Comparison of ENCODE assay signal across 8 cellular contexts in the genomic region with DNA sequence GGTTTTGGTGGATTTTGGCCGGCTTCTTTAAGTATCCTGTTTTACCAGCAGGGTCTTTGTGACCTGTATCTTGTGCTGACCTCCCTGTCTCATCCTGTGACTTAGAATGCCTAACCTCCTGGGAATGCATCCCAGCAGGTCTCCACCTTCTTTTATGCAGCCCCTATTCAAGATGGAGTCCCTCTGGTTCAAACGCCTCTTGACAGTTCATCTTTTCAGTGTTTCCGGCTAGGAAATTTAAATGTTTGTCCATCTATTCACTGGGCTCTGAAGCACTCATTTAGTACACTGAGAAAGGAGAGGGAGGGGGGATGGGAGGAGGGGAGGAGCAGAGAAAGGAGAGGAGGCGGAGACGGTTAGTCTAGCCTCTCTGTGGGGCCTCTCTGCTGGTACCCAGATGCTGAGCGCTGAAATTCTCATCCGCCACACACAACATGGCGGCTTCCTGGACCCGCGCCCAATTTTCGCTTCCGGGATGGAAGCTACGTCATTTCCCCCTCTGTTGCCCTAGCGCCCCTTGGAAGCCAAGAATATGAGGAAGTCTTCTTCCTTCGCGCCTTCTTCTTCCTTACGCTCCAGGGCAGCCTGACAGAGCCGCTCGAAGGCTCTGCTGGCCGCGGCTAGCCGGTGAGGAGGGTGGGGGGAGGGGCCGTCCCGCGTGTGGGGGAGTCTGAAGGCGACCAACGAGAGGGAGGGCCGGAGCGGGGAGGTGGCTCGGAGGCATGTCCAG.
DNase-seq lines count a peak whose midpoint lies in the region; ATAC-seq and TF ChIP-seq lines count a peak whose summit lies in the region.

No MANE protein-coding gene starts in this region.

- peaks cover 6 to 16% of the 10 kb centered on the region in 2 donors for H3K4me1 Mint-ChIP-seq in effector memory CD8-positive, alpha-beta T cell (ENCODE audit: low read depth in 2 of 2)

- H3K27ac Mint-ChIP-seq in effector memory CD8-positive, alpha-beta T cell: peak overlapping the region; percentile 81 to 95

- no peak overlapping the region for H3K23ac ChIP-seq in mesendoderm (ENCODE audit: low read length)

- H3K9me3 Mint-ChIP-seq in effector memory CD8-positive, alpha-beta T cell: no peaks in the 10 kb centered on the region

- no peak overlapping the region for H3K27ac ChIP-seq in mesendoderm (ENCODE audit: low read depth, low read length)

- no peak overlapping the region for H2BK5ac ChIP-seq in mesendoderm (ENCODE audit: low read length)

- H3K79me1 ChIP-seq in mesendoderm (ENCODE audit: low read length): no peaks in the 10 kb centered on the region

- peaks cover 4% of the 10 kb centered on the region for H3K4me1 ChIP-seq in mesendoderm (ENCODE audit: control insufficient read depth, low read depth, low read length)

- H3K9ac ChIP-seq in mesendoderm (ENCODE audit: low read length): peak overlapping the region; percentile 73

- no peak overlapping the region for H2AK5ac ChIP-seq in mesendoderm (ENCODE audit: low read length)

- H3K36me3 Mint-ChIP-seq in effector memory CD8-positive, alpha-beta T cell (ENCODE audit: insufficient read depth): no peaks in the 10 kb centered on the region

- H2BK15ac ChIP-seq in mesendoderm (replicated peaks; ENCODE audit: low read depth): no peak overlapping the region

- WGBS in mesendoderm (ENCODE audit: extremely low coverage, insufficient coverage, low lambda C conversion rate): no CpG with 5 or more reads among the region's 30 CpGs

- H3K4me2 ChIP-seq in mesendoderm (ENCODE audit: low read length): peak overlapping the region; percentile 92

- TF ChIP-seq CTCF in GM13976 (IDR thresholded peaks at IDR 0.05; ENCODE audit: borderline replicate concordance, control extremely low read depth, extremely low read depth, insufficient read depth, missing control alignments): no peak

- H4K8ac ChIP-seq in mesendoderm (ENCODE audit: low read depth, low read length): peak overlapping the region; percentile 93

- no peaks in the 10 kb centered on the region for H3K79me2 ChIP-seq in mesendoderm (ENCODE audit: control insufficient read depth, insufficient read depth, low read length)

- H3K27me3 ChIP-seq in mesendoderm (ENCODE audit: insufficient read depth, low read length, poor library complexity): no peaks in the 10 kb centered on the region

- peak overlapping the region; percentile 65 for H3K18ac ChIP-seq in mesendoderm (ENCODE audit: low read length)

- in situ Hi-C loops in GM13976 (cut with MboI; ENCODE audit: low sequenced_read_pairs, unreplicated experiment): loop anchor here (25.0 kb wide), 1 partner anchor 407 kb away; no protein-coding TSS in a partner anchor

- no peaks in the 10 kb centered on the region for H3K36me3 ChIP-seq in mesendoderm (ENCODE audit: control insufficient read depth, insufficient read depth, low read length)

- H3K4me3 Mint-ChIP-seq in effector memory CD8-positive, alpha-beta T cell: peak overlapping the region; percentile 70 to 77

- H3K56ac ChIP-seq in mesendoderm (ENCODE audit: low read length): peak overlapping the region; percentile 86

- H2BK120ac ChIP-seq in mesendoderm (ENCODE audit: low read depth, low read length): no peak overlapping the region

- H4K5ac ChIP-seq in mesendoderm (ENCODE audit: low read length): peak overlapping the region; percentile 60

- H3K27me3 Mint-ChIP-seq in effector memory CD8-positive, alpha-beta T cell: peaks cover 10 to 16% of the 10 kb centered on the region in 2 donors

- DNase-seq in GM13976 (ENCODE audit: low spot score) (peak; percentile 72), NCI-H2171 (lab: John Stamatoyannopoulos, UW) (peak; percentile 95), mesendoderm (peak; percentile 95), cortex of kidney (lab: John Stamatoyannopoulos, UW) (no peak)
- DNase-seq in activated CD8-positive, alpha-beta memory T cell treated with anti-CD3 and anti-CD28 coated beads for 24 hours: peak; percentile 95
- peak; percentile 85 to 91 (median 88) for DNase-seq in effector memory CD8-positive, alpha-beta T cell
- DNase-seq in stimulated activated CD8-positive, alpha-beta memory T cell treated with anti-CD3 and anti-CD28 coated beads, Interleukin-12 subunit alpha, Interleukin-12 subunit beta, amount 100 ng/mL, for 1 hour (ENCODE audit: low read depth): peak; percentile 82

- peak; percentile 99 for ATAC-seq in HG02885 (IDR thresholded peaks at IDR 0.05; ENCODE audit: poor library complexity, unreplicated experiment)
- peak; percentile 99 for ATAC-seq in effector memory CD8-positive, alpha-beta T cell (replicated peaks)

- H3K4ac ChIP-seq in mesendoderm (ENCODE audit: low read depth, low read length): peak overlapping the region; percentile 16

- H3K4me3 ChIP-seq in mesendoderm (ENCODE audit: low read length): peak overlapping the region; percentile 62
